Comparison of ENCODE assay signal across 12 cellular contexts in genomic region chr7:43750016-43750887, GRCh38. TPM values are rescaled to one million over a fixed set of nuclear protein-coding genes. Genes with fewer than 3 reads are reported as not detected.
A peak's percentile ranks its signal among the peaks of the same experiment; 100 is the strongest.
DNase-seq lines count a peak whose midpoint lies in the region; ATAC-seq, FAIRE-seq and TF ChIP-seq lines count a peak whose summit lies in the region.
"Had no signal": no experiment of that assay in that cellular context is flagged by ENCODE, and none has a peak within 500 bp of the region (broad histone marks: within the 10 kb centered on the region; RNA-seq: fewer than 3 reads in every experiment).

No MANE protein-coding gene starts in this region.

- no peak for TF ChIP-seq POLR2A in HepG2 (IDR thresholded peaks at IDR 0.05; ENCODE audit: insufficient read depth in 1 of 2, low read depth in 2 of 2, low read length in 2 of 2)
- no peak for TF ChIP-seq POLR2A in right lobe of liver (IDR thresholded peaks at IDR 0.05)
- no peak for TF ChIP-seq POLR2A in transverse colon (IDR thresholded peaks at IDR 0.05)
- TF ChIP-seq POLR2A in prostate gland (IDR thresholded peaks at IDR 0.05) = no peak

- no peaks in the 10 kb centered on the region for H3K79me2 ChIP-seq in HepG2 (ENCODE audit: insufficient read depth, low read length)
- H3K79me2 ChIP-seq in fibroblast of lung (ENCODE audit: control insufficient read depth, insufficient read depth, low read length) = no peaks in the 10 kb centered on the region

- H3K27ac ChIP-seq in HepG2 (ENCODE audit: extremely low read length, insufficient read depth, low read length) (no peak overlapping the region), right lobe of liver (no peak overlapping the region), fibroblast of lung (ENCODE audit: insufficient read depth, low read length) (no peak overlapping the region), transverse colon (no peak overlapping the region), prostate gland (no peak overlapping the region), caudate nucleus (ENCODE audit: low read depth, low read length) (no peak overlapping the region)
- H3K27ac ChIP-seq: C4-2B, pancreas had no signal

- ATAC-seq in HepG2 (peak; percentile 86), right lobe of liver (no peak)

- H3K4me3 ChIP-seq in HepG2 (replicated peaks in 1 of 3; ENCODE audit: insufficient read depth in 1 of 3, low read depth in 2 of 3, low read length in 3 of 3) (peak overlapping the region; percentile 52 to 74 (median 55)), right lobe of liver (no peak overlapping the region), fibroblast of lung (replicated peaks in 1 of 4; ENCODE audit: control extremely low read depth in 1 of 4, insufficient read depth in 1 of 4, low read depth in 3 of 4, low read length in 4 of 4) (peak overlapping the region in 1 of 4 experiments; percentile 30), transverse colon (no peak overlapping the region), prostate gland (no peak overlapping the region)
- H3K4me3 ChIP-seq: pancreas had no signal

- H4K20me1 ChIP-seq in HepG2 (ENCODE audit: insufficient read depth, low read length) (no peaks in the 10 kb centered on the region), fibroblast of lung (ENCODE audit: control insufficient read depth, extremely low read depth, insufficient read depth, low read length) (no peaks in the 10 kb centered on the region)

- H3K4me2 ChIP-seq in HepG2 (ENCODE audit: low read depth, low read length) (peak overlapping the region; percentile 93), fibroblast of lung (ENCODE audit: extremely low read depth, insufficient read depth, low read length) (no peak overlapping the region)

- TF ChIP-seq EP300 in HepG2 (IDR thresholded peaks at IDR 0.05; ENCODE audit: low read depth in 2 of 2, low read length in 2 of 2) (no peak), HepG2 (CRISPR knock-in tag; IDR thresholded peaks at IDR 0.05; ENCODE audit: borderline replicate concordance) (no peak), transverse colon (IDR thresholded peaks at IDR 0.05; ENCODE audit: low read depth) (no peak)

- H2AFZ ChIP-seq in HepG2 (ENCODE audit: low read length) (no peak overlapping the region), fibroblast of lung (ENCODE audit: low read length) (no peak overlapping the region)

- FAIRE-seq in HepG2 (lab: Jason Lieb, UNC) = no peak
- FAIRE-seq: pancreas had no signal

- no peaks in the 10 kb centered on the region for H3K9me3 ChIP-seq in HepG2 (ENCODE audit: low read length)
- no peaks in the 10 kb centered on the region for H3K9me3 ChIP-seq in right lobe of liver
- no peaks in the 10 kb centered on the region for H3K9me3 ChIP-seq in fibroblast of lung (ENCODE audit: control insufficient read depth, insufficient read depth, low read depth, low read length)
- no peaks in the 10 kb centered on the region for H3K9me3 ChIP-seq in transverse colon
- H3K9me3 ChIP-seq in prostate gland = no peaks in the 10 kb centered on the region
- H3K9me3 ChIP-seq: pancreas had no signal

- intact Hi-C loops in HepG2 (cut with micrococcal nuclease; ENCODE audit: unreplicated experiment) = no loop called here
- intact Hi-C loops in right lobe of liver (cut with DNase I) = no loop called here
- intact Hi-C loops in transverse colon (cut with DNase I; ENCODE audit: low total_unique reads) = no loop called here
- intact Hi-C loops in prostate gland (cut with DNase I) = no loop called here

- DNase-seq in HepG2 (ENCODE audit: low spot score) = no peak
- DNase-seq in right lobe of liver = no peak
- DNase-seq in NCI-H524 (lab: John Stamatoyannopoulos, UW) = peak; percentile 22 to 81
- peak; percentile 21 to 89 for DNase-seq in fibroblast of lung (ENCODE audit: low read depth in 2 of 2)
- DNase-seq in transverse colon = no peak
- no peak for DNase-seq in prostate gland (ENCODE audit: low spot score)
- no peak for DNase-seq in caudate nucleus (lab: John Stamatoyannopoulos, UW)
- DNase-seq in nucleus accumbens (lab: John Stamatoyannopoulos, UW) = no peak
- DNase-seq: anterior cingulate cortex, NCI-H1694, pancreas had no signal

- WGBS in HepG2 (ENCODE audit: low lambda C conversion rate) = 58% methylated on average over 6 of the region's 14 CpGs
- 66% methylated on average over 5 of the region's 14 CpGs for WGBS in right lobe of liver (ENCODE audit: insufficient coverage, low coverage, low lambda C conversion rate, missing lambda C conversion rate)
- WGBS in transverse colon (ENCODE audit: low coverage in 1 of 2), 2 donors = 71 to 80% methylated on average over 3 to 13 of the region's 14 CpGs
- WGBS in prostate gland = 67% methylated on average over 13 of the region's 14 CpGs

- TF ChIP-seq RAD21 in HepG2 (CRISPR knock-in tag; IDR thresholded peaks at IDR 0.05) = no peak

- CTCF ChIA-PET in HepG2 (lab: Yijun Ruan, JAX; ENCODE audit: low intra/inter-chr PET ratio, low total read pairs) = no interaction called here

- H3K36me3 ChIP-seq in HepG2 (replicated peaks in 1 of 2; ENCODE audit: control insufficient read depth in 1 of 2, insufficient read depth in 2 of 2, low read length in 2 of 2) (no peaks in the 10 kb centered on the region), right lobe of liver (no peaks in the 10 kb centered on the region), fibroblast of lung (ENCODE audit: control insufficient read depth, insufficient read depth, low read length) (no peaks in the 10 kb centered on the region), transverse colon (no peaks in the 10 kb centered on the region), prostate gland (no peaks in the 10 kb centered on the region)
- H3K36me3 ChIP-seq: pancreas had no signal

- in situ Hi-C loops in HepG2 (cut with HindIII; ENCODE audit: extremely low pct_ligation_motif_present, low pct_unique_long_range_greater_than_20kb) (no loop called here), transverse colon (cut with MboI; ENCODE audit: low pct_ligation_motif_present in 1 of 4, low pct_unique_long_range_greater_than_20kb in 1 of 4, low sequenced_read_pairs in 3 of 4) (no loop called here)

- TF ChIP-seq CTCF in HepG2 (CRISPR knock-in tag; IDR thresholded peaks at IDR 0.05) (no peak), right lobe of liver (IDR thresholded peaks at IDR 0.05) (no peak), fibroblast of lung (conservative IDR thresholded peaks at IDR 0.05 in 1 of 2, IDR thresholded peaks at IDR 0.05 in 1 of 2; ENCODE audit: low read depth in 1 of 2, low read length in 2 of 2) (no peak), transverse colon (IDR thresholded peaks at IDR 0.05) (no peak), prostate gland (IDR thresholded peaks at IDR 0.05) (no peak)

- H3K4me1 ChIP-seq in HepG2 (ENCODE audit: insufficient read depth, low read length) (peaks cover 20% of the 10 kb centered on the region), right lobe of liver (no peaks in the 10 kb centered on the region), fibroblast of lung (ENCODE audit: control insufficient read depth, extremely low read depth, insufficient read depth, low read length) (peaks cover 7% of the 10 kb centered on the region), transverse colon (no peaks in the 10 kb centered on the region), prostate gland (replicated peaks) (no peaks in the 10 kb centered on the region)
- H3K4me1 ChIP-seq: pancreas had no signal

- no TSS peak for BruUV-seq in HepG2 (replicated peaks; lab: Mats Ljungman, UMichigan)

- H3K9ac ChIP-seq in HepG2 (ENCODE audit: insufficient read depth, low read depth, low read length) (peak overlapping the region; percentile 38), fibroblast of lung (ENCODE audit: insufficient read depth, low read length) (no peak overlapping the region)

- no peaks in the 10 kb centered on the region for H3K27me3 ChIP-seq in HepG2 (ENCODE audit: control insufficient read depth in 1 of 2, insufficient read depth in 2 of 2, low read length in 2 of 2)
- H3K27me3 ChIP-seq in right lobe of liver = no peaks in the 10 kb centered on the region
- H3K27me3 ChIP-seq in fibroblast of lung (ENCODE audit: control insufficient read depth, insufficient read depth, low read length) = no peaks in the 10 kb centered on the region
- H3K27me3 ChIP-seq in transverse colon = no peaks in the 10 kb centered on the region
- H3K27me3 ChIP-seq in prostate gland (replicated peaks; ENCODE audit: insufficient read depth) = no peaks in the 10 kb centered on the region
- H3K27me3 ChIP-seq: pancreas had no signal

- POLR2A ChIA-PET in HepG2 (lab: Yijun Ruan, JAX) = interaction anchor here (1.0 to 1.9 kb wide), 5 partner anchors 8 to 32 kb away, joined by 3 to 15 read pairs (median 4); partner anchors contain the start of genes BLVRA and COA1

RNA-seq across cellular contexts. Expression of gene BLVRA, which starts 8.2 kb away (rescaled TPM):
- total RNA-seq in HepG2 (2016; rRNA removed; fragmentation: Illumina TruSeq; extraction: Trizol) = 64.2 and 95.5 TPM in 2 replicates
- 21.9 and 23.4 TPM in 2 replicates for total RNA-seq in HepG2 (2016; cell fraction: cytosol; rRNA removed; fragmentation: Illumina TruSeq; extraction: Trizol; ENCODE audit: low read depth)
- total RNA-seq in HepG2 (2016; cell fraction: insoluble cytoplasmic fraction; rRNA removed; fragmentation: Illumina TruSeq; extraction: Trizol) = 67.8 and 102 TPM in 2 replicates
- total RNA-seq in HepG2 (2016; cell fraction: membrane; rRNA removed; fragmentation: Illumina TruSeq; extraction: Trizol) = 20.5 and 21.4 TPM in 2 replicates
- total RNA-seq in HepG2 (2016; cell fraction: nucleus; rRNA removed; fragmentation: Illumina TruSeq; extraction: Trizol) = 27.3 and 29.0 TPM in 2 replicates
- 34.5 and 39.2 TPM in 2 replicates for polyA plus RNA-seq in HepG2 (2011; rRNA removed)
- polyA plus RNA-seq in HepG2 (2011; cell fraction: cytosol; rRNA removed) = 47.8 and 49.9 TPM in 2 replicates
- 12.4 and 14.9 TPM in 2 replicates for polyA plus RNA-seq in HepG2 (2011; cell fraction: nucleus; rRNA removed)
- 44.0 and 55.0 TPM in 2 replicates for polyA plus RNA-seq in HepG2 (2012)
- polyA plus RNA-seq in HepG2 (2016; cell fraction: cytosol; fragmentation: Illumina TruSeq; extraction: Trizol; ENCODE audit: low read depth) = 24.0 and 27.8 TPM in 2 replicates
- polyA plus RNA-seq in HepG2 (2016; cell fraction: insoluble cytoplasmic fraction; fragmentation: Illumina TruSeq; extraction: Trizol; ENCODE audit: low read depth) = 114 and 128 TPM in 2 replicates
- polyA plus RNA-seq in HepG2 (2016; cell fraction: membrane; fragmentation: Illumina TruSeq; extraction: Trizol; ENCODE audit: low read depth) = 19.9 and 21.4 TPM in 2 replicates
- polyA plus RNA-seq in HepG2 (2016; cell fraction: nucleus; fragmentation: Illumina TruSeq; extraction: Trizol; ENCODE audit: insufficient read depth, low read depth) = 45.1 and 49.9 TPM in 2 replicates
- polyA minus RNA-seq in HepG2 (2011; rRNA and poly(A)+ RNA removed; ENCODE audit: low replicate concordance) = 29.9 and 40.1 TPM in 2 replicates
- polyA minus RNA-seq in HepG2 (2011; cell fraction: cytosol; rRNA and poly(A)+ RNA removed) = 17.3 and 18.1 TPM in 2 replicates
- polyA minus RNA-seq in HepG2 (2011; cell fraction: nucleus; rRNA and poly(A)+ RNA removed) = 9.5 and 12.1 TPM in 2 replicates
- total RNA-seq in right lobe of liver = 10 to 100 TPM in 1 of 6 experiments, 1 to 10 TPM in 5; 3.1 to 14.7 (median 5.6) TPM
- total RNA-seq in fibroblast of lung = 56.2 and 72.8 TPM in 2 replicates
- 108 and 124 TPM in 2 replicates for polyA plus RNA-seq in fibroblast of lung
- polyA plus RNA-seq in fibroblast of lung (2012) = 104 and 114 TPM in 2 replicates
- 52.7 and 54.6 TPM in 2 replicates for polyA minus RNA-seq in fibroblast of lung (ENCODE audit: low replicate concordance)
- 100 to 1,000 TPM in 1 of 4 donors, 10 to 100 TPM in 2, 1 to 10 TPM in 1; 1.5 to 119 (median 15.9) TPM for total RNA-seq in transverse colon
- total RNA-seq in prostate gland = 10 to 100 TPM; 30.2 to 39.7 TPM

RNA-seq across cellular contexts. Expression of gene COA1, which starts 20.9 kb away (rescaled TPM):
- 65.7 and 73.8 TPM in 2 replicates for total RNA-seq in HepG2 (2016; rRNA removed; fragmentation: Illumina TruSeq; extraction: Trizol)
- total RNA-seq in HepG2 (2016; cell fraction: cytosol; rRNA removed; fragmentation: Illumina TruSeq; extraction: Trizol; ENCODE audit: low read depth) = 55.7 and 58.2 TPM in 2 replicates
- total RNA-seq in HepG2 (2016; cell fraction: insoluble cytoplasmic fraction; rRNA removed; fragmentation: Illumina TruSeq; extraction: Trizol) = 70.5 and 77.2 TPM in 2 replicates
- total RNA-seq in HepG2 (2016; cell fraction: membrane; rRNA removed; fragmentation: Illumina TruSeq; extraction: Trizol) = 72.3 and 77.3 TPM in 2 replicates
- total RNA-seq in HepG2 (2016; cell fraction: nucleus; rRNA removed; fragmentation: Illumina TruSeq; extraction: Trizol) = 76.7 and 96.2 TPM in 2 replicates
- polyA plus RNA-seq in HepG2 (2011; rRNA removed) = 32.1 and 33.2 TPM in 2 replicates
- polyA plus RNA-seq in HepG2 (2011; cell fraction: cytosol; rRNA removed) = 26.3 and 35.6 TPM in 2 replicates
- polyA plus RNA-seq in HepG2 (2011; cell fraction: nucleus; rRNA removed) = 25.4 and 32.3 TPM in 2 replicates
- 50.0 and 53.2 TPM in 2 replicates for polyA plus RNA-seq in HepG2 (2012)
- polyA plus RNA-seq in HepG2 (2016; cell fraction: cytosol; fragmentation: Illumina TruSeq; extraction: Trizol; ENCODE audit: low read depth) = 44.5 and 61.1 TPM in 2 replicates
- polyA plus RNA-seq in HepG2 (2016; cell fraction: insoluble cytoplasmic fraction; fragmentation: Illumina TruSeq; extraction: Trizol; ENCODE audit: low read depth) = 79.5 and 94.9 TPM in 2 replicates
- 74.5 and 82.3 TPM in 2 replicates for polyA plus RNA-seq in HepG2 (2016; cell fraction: membrane; fragmentation: Illumina TruSeq; extraction: Trizol; ENCODE audit: low read depth)
- polyA plus RNA-seq in HepG2 (2016; cell fraction: nucleus; fragmentation: Illumina TruSeq; extraction: Trizol; ENCODE audit: insufficient read depth, low read depth) = 75.3 and 81.4 TPM in 2 replicates
- polyA minus RNA-seq in HepG2 (2011; rRNA and poly(A)+ RNA removed; ENCODE audit: low replicate concordance) = 53.0 and 124 TPM in 2 replicates
- polyA minus RNA-seq in HepG2 (2011; cell fraction: cytosol; rRNA and poly(A)+ RNA removed) = 14.2 and 15.8 TPM in 2 replicates
- 105 and 106 TPM in 2 replicates for polyA minus RNA-seq in HepG2 (2011; cell fraction: nucleus; rRNA and poly(A)+ RNA removed)
- 10 to 100 TPM; 15.8 to 35.6 (median 19.9) TPM for total RNA-seq in right lobe of liver
- 34.2 and 39.6 TPM in 2 replicates for total RNA-seq in fibroblast of lung
- 28.8 and 30.7 TPM in 2 replicates for polyA plus RNA-seq in fibroblast of lung
- polyA plus RNA-seq in fibroblast of lung (2012) = 41.2 and 48.5 TPM in 2 replicates
- polyA minus RNA-seq in fibroblast of lung (ENCODE audit: low replicate concordance) = 15.1 and 31.4 TPM in 2 replicates
- 10 to 100 TPM; 31.8 to 53.2 (median 39.8) TPM for total RNA-seq in transverse colon
- 10 to 100 TPM; 47.9 to 57.5 TPM for total RNA-seq in prostate gland

Comparison
In these comparisons a context has a peak if more than half of its experiments do, and no peak if none do; other contexts are left out.
1. H3K4me3 ChIP-seq: peak in HepG2 (3 of 3); none in right lobe of liver (0 of 3), transverse colon (0 of 4) and prostate gland (0 of 2).
2. DNase-seq: peak in NCI-H524 (2 of 2) and fibroblast of lung (2 of 2); none in HepG2 (single experiment), right lobe of liver (0 of 3), transverse colon (single experiment), prostate gland (single experiment), caudate nucleus (0 of 61) and nucleus accumbens (0 of 56).